ENCODE assay signal across 9 cellular contexts in the genomic region with DNA sequence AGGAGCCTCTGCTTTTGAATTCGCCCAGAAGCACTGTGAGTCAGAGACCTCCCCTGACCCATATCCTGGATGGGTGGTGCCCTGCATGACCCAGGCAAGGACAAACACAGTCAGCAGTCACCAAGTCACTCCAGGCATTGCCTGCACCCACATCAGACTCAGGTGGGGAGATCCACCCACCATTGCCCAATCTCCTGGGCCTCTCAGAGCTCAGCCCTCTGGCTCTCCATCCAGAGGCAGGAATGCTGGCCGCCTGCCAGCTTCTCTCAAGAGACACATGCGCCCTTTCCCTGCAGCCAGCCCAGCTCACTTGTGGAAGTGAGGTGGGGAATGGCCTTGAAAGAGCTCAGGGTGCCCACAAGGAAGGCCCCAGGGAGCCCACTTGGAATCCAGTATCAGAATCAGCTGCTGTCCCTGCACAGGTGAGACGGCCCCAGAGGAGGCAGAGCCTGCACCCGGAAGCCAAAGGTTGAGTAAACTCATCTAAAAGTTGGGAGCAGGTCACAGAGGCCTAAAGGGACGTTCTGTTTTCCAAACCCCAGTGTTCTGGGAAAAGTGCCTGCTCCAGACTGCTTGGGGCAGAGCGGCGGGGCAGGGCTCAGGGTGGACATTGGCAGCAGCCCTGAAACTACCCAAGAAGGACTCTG.
DNase-seq lines count a peak whose midpoint lies in the region; ATAC-seq and TF ChIP-seq lines count a peak whose summit lies in the region.
"Had no signal": no experiment of that assay in that cellular context is flagged by ENCODE, and none has a peak within 500 bp of the region (broad histone marks: within the 10 kb centered on the region; RNA-seq: fewer than 3 reads in every experiment).

No MANE protein-coding gene starts in this region.

- no peak overlapping the region for H3K4ac ChIP-seq in trophoblast cell (ENCODE audit: low read depth, low read length)

- H3K9me3 ChIP-seq in SK-N-MC (ENCODE audit: low read depth, low read length): no peaks in the 10 kb centered on the region
- no peaks in the 10 kb centered on the region for H3K9me3 ChIP-seq in trophoblast cell (ENCODE audit: insufficient read depth, low read depth, low read length)

- no peak overlapping the region for H4K12ac ChIP-seq in trophoblast cell (ENCODE audit: low read depth, low read length)

- H3K23ac ChIP-seq in trophoblast cell (ENCODE audit: low read length): no peak overlapping the region

- no peak overlapping the region for H3K4me2 ChIP-seq in trophoblast cell (ENCODE audit: low read length)

- peak overlapping the region; percentile 16 for H4K91ac ChIP-seq in trophoblast cell (ENCODE audit: low read depth, low read length)

- peak; percentile 77 for DNase-seq in DMS 273 (lab: John Stamatoyannopoulos, UW; ENCODE audit: unreplicated experiment)
- no peak for DNase-seq in DMS 273 treated with DMSO at 0.1 percent for 48 hours (lab: John Stamatoyannopoulos, UW)
- DNase-seq in SK-N-MC (ENCODE audit: low read depth, low spot score): no peak
- peak; percentile 84 for DNase-seq in fibroblast of the aortic adventitia (ENCODE audit: low read depth)
- peak; percentile 98 for DNase-seq in trophoblast cell

- H2BK5ac ChIP-seq in trophoblast cell (ENCODE audit: low read depth, low read length, poor library complexity): no peak overlapping the region

- no peak overlapping the region for H2AFZ ChIP-seq in trophoblast cell (ENCODE audit: insufficient read depth, low read length, poor library complexity)

- no peak overlapping the region for H2BK120ac ChIP-seq in trophoblast cell (ENCODE audit: insufficient read depth, low read length, poor library complexity)

- H2AK5ac ChIP-seq in trophoblast cell (ENCODE audit: low read length): no peak overlapping the region

- H4K8ac ChIP-seq in trophoblast cell (ENCODE audit: low read depth, low read length): no peak overlapping the region

- no peaks in the 10 kb centered on the region for H3K27me3 ChIP-seq in trophoblast cell (ENCODE audit: insufficient read depth, low read length)

- H3K18ac ChIP-seq in trophoblast cell (ENCODE audit: low read length): no peak overlapping the region

- H3K79me1 ChIP-seq in trophoblast cell (ENCODE audit: low read length): no peaks in the 10 kb centered on the region

- H3K14ac ChIP-seq in trophoblast cell (ENCODE audit: low read length): no peak overlapping the region

- H3K27ac ChIP-seq in SK-N-MC (0 out of 2 replicates have a peak overlapping the region, but pooled peaks have one; percentile 54), trophoblast cell (ENCODE audit: low read depth, low read length) (no peak overlapping the region)
- H3K27ac ChIP-seq: 22Rv1 had no signal

- H3K79me2 ChIP-seq in trophoblast cell (ENCODE audit: control insufficient read depth, insufficient read depth, low read length, poor library complexity): no peaks in the 10 kb centered on the region

- WGBS in trophoblast cell (ENCODE audit: extremely low coverage, insufficient coverage, insufficient read length): no CpG with 5 or more reads among the region's 8 CpGs

- peaks cover 0 to 5% of the 10 kb centered on the region in 2 experiments for H3K4me1 ChIP-seq in trophoblast cell (ENCODE audit: control insufficient read depth in 1 of 2, insufficient read depth in 2 of 2, low read length in 2 of 2)

- H3K36me3 ChIP-seq in SK-N-MC (ENCODE audit: insufficient read depth, low read length) (peaks cover 76% of the 10 kb centered on the region), trophoblast cell (ENCODE audit: control insufficient read depth in 1 of 2, insufficient read depth in 2 of 2, low read length in 2 of 2) (no peaks in the 10 kb centered on the region)

- no peak overlapping the region for H3K9ac ChIP-seq in SK-N-MC (ENCODE audit: insufficient read length)
- no peak overlapping the region for H3K9ac ChIP-seq in trophoblast cell (ENCODE audit: low read length)

- ATAC-seq in GM19463 (IDR thresholded peaks at IDR 0.05; ENCODE audit: unreplicated experiment): no peak
- no peak for ATAC-seq in GM21360 (IDR thresholded peaks at IDR 0.05; ENCODE audit: unreplicated experiment)
- ATAC-seq in HG03045 (IDR thresholded peaks at IDR 0.05; ENCODE audit: unreplicated experiment): no peak

- H3K4me3 ChIP-seq in SK-N-MC (no peak overlapping the region), fibroblast of the aortic adventitia (ENCODE audit: low read depth, low read length) (no peak overlapping the region), trophoblast cell (ENCODE audit: low read depth, low read length) (no peak overlapping the region)

- no peak overlapping the region for H2BK12ac ChIP-seq in trophoblast cell (ENCODE audit: low read length)

- TF ChIP-seq CTCF in fibroblast of the aortic adventitia (IDR thresholded peaks at IDR 0.05; ENCODE audit: insufficient read depth, low read length): no peak

Comparison
In these comparisons a context has a peak if more than half of its experiments do, and no peak if none do; other contexts are left out.
1. DNase-seq: peak in DMS 273 (single experiment), fibroblast of the aortic adventitia (single experiment) and trophoblast cell (2 of 2); none in DMS 273 treated with DMSO at 0.1 percent for 48 hours (single experiment) and SK-N-MC (single experiment).